Comparison of ENCODE assay signal across 8 cellular contexts in the genomic region with DNA sequence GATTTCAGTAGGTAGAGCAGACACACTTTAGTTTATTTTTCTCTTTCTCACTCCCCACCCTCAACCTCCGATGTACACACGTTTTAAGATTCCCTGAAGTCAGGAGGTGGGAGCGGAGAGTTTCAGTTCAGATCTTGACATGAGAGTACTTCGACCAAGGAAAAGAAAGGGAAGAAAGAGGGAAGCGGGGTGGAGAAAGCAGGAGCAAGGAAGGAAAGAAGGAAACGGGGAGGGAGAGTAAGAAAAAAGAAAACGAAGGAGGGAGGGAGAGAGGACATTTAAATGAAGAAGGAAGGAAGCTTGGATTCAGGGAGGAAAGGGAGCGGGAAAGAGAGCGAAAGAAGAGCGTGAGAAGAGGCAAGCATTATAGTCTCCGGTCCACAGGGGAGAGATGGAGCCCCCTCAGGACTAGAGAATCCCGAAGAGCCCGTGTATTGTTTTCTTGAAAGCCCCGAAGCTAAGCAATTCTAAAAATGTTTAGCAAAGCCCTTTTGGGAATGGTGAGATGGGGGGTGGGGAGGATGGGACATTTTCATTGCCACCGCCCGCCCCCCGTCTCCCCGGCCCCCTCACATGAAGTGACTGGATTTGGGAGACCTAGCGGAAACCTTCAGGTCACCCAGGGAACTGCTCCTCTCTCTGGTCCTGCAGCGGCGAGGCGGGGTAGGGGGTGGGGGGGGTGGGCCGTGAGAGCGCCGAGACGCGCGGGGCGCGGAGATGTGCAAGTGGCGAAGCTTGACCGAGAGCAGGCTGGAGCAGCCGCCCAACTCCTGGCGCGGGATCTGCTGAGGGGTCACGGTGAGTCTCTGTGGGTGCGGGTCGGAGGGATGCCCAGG. TPM values are rescaled to one million over a fixed set of nuclear protein-coding genes. Genes with fewer than 3 reads are reported as not detected.
DNase-seq lines count a peak whose midpoint lies in the region; ATAC-seq and TF ChIP-seq lines count a peak whose summit lies in the region.

No MANE protein-coding gene starts in this region.

- H3K4me1 Mint-ChIP-seq in glutamatergic neuron (ENCODE audit: low read depth, unreplicated experiment) = peaks cover 4% of the 10 kb centered on the region

- H3K9me3 Mint-ChIP-seq in glutamatergic neuron (ENCODE audit: unreplicated experiment) = no peaks in the 10 kb centered on the region

- peak overlapping the region; percentile 93 for H2AFZ ChIP-seq in SK-N-SH (ENCODE audit: low read depth)

- no peaks in the 10 kb centered on the region for H3K9me2 ChIP-seq in SK-N-SH

- TF ChIP-seq CTCF in SK-N-SH (IDR thresholded peaks at IDR 0.05) = no peak; the same call in 1 of the 2 replicates
- TF ChIP-seq CTCF in glutamatergic neuron (IDR thresholded peaks at IDR 0.05; ENCODE audit: partially characterized antibody, unreplicated experiment) = no peak

- no peaks in the 10 kb centered on the region for H3F3A ChIP-seq in SK-N-SH (replicated peaks; ENCODE audit: insufficient read depth)

- POLR2A ChIA-PET in SK-N-SH (lab: Yijun Ruan, JAX) = no interaction called here

- H3K4me2 ChIP-seq in SK-N-SH = peak overlapping the region; percentile 96

- H3K4me1 ChIP-seq in SK-N-SH (ENCODE audit: control insufficient read depth in 1 of 2, insufficient read depth in 2 of 2, low read depth in 1 of 2, low read length in 1 of 2) = peaks cover 0 to 3% of the 10 kb centered on the region in 2 experiments; a peak in 1 of 4 replicates

- peak overlapping the region; percentile 73 to 88 for H3K4me3 ChIP-seq in SK-N-SH (ENCODE audit: low read depth in 2 of 2, low read length in 1 of 2)

- H3K36me3 ChIP-seq in SK-N-SH (replicated peaks in 1 of 2; ENCODE audit: control insufficient read depth in 1 of 2, insufficient read depth in 2 of 2, low read length in 1 of 2) = peaks cover 0 to 3% of the 10 kb centered on the region in 2 experiments

- peak overlapping the region; percentile 58 to 83; a peak in 2 of 4 replicates for H3K27ac ChIP-seq in SK-N-SH (ENCODE audit: low read depth in 2 of 2, low read length in 1 of 2)

- no peaks in the 10 kb centered on the region for H4K20me1 ChIP-seq in SK-N-SH (ENCODE audit: insufficient read depth)

- 4% methylated on average over 19 of the region's 38 CpGs for WGBS in SK-N-SH (ENCODE audit: low lambda C conversion rate)

- no peaks in the 10 kb centered on the region for H3K79me2 ChIP-seq in SK-N-SH (ENCODE audit: insufficient read depth)

- peak overlapping the region; percentile 75 for H3K9ac ChIP-seq in SK-N-SH

- no peak for TF ChIP-seq RAD21 in SK-N-SH (IDR thresholded peaks at IDR 0.05; ENCODE audit: low read length)

- H3K36me3 Mint-ChIP-seq in glutamatergic neuron (ENCODE audit: unreplicated experiment) = no peaks in the 10 kb centered on the region

- no peak overlapping the region for H3K27ac Mint-ChIP-seq in glutamatergic neuron (ENCODE audit: unreplicated experiment)

- peak; percentile 82 for DNase-seq in ELR (ENCODE audit: low read depth)
- DNase-seq in SK-N-SH = peak; percentile 64
- DNase-seq in glutamatergic neuron = no peak
- DNase-seq in retina = peak; percentile 58
- no peak for DNase-seq in HK-2 (ENCODE audit: unreplicated experiment)

- no peaks in the 10 kb centered on the region for H3K27me3 ChIP-seq in SK-N-SH (ENCODE audit: insufficient read depth)

- ATAC-seq in GM18873 (IDR thresholded peaks at IDR 0.05; ENCODE audit: low FRiP score, unreplicated experiment) = no peak
- no peak for ATAC-seq in HG02759 (IDR thresholded peaks at IDR 0.05; ENCODE audit: unreplicated experiment)
- no peak for ATAC-seq in activated CD4-positive, CD25-positive, alpha-beta regulatory T cell treated with anti-CD3 and anti-CD28 coated beads, Interleukin-2, amount 50 U/mL, for 24 hours

- H3K4me3 Mint-ChIP-seq in glutamatergic neuron (ENCODE audit: unreplicated experiment) = peak overlapping the region; percentile 88

- no peaks in the 10 kb centered on the region for H3K27me3 Mint-ChIP-seq in glutamatergic neuron (ENCODE audit: unreplicated experiment)

- no peaks in the 10 kb centered on the region for H3K9me3 ChIP-seq in SK-N-SH

- TF ChIP-seq EP300 in SK-N-SH (IDR thresholded peaks at IDR 0.05; ENCODE audit: borderline replicate concordance in 1 of 2, low read depth in 1 of 2, low read length in 1 of 2) = no peak

- CTCF ChIA-PET in SK-N-SH (lab: Yijun Ruan, JAX) = interaction anchor here (1.2 kb wide), 1 partner anchor 13 kb away, joined by 3 read pairs; no protein-coding TSS in a partner anchor

TF ChIP-seq in SK-N-SH, 30 proteins besides CTCF, POLR2A, EP300 and RAD21:
- TF ChIP-seq, protein P1, sequence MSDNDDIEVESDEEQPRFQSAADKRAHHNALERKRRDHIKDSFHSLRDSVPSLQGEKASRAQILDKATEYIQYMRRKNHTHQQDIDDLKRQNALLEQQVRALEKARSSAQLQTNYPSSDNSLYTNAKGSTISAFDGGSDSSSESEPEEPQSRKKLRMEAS (IDR thresholded peaks at IDR 0.05; ENCODE audit: low read depth) = no peak
- TF ChIP-seq RXRA (IDR thresholded peaks at IDR 0.05; ENCODE audit: borderline replicate concordance, low read depth) = no peak
- no peak for TF ChIP-seq FOXM1 (IDR thresholded peaks at IDR 0.05; ENCODE audit: low read depth)
- TF ChIP-seq, protein P2, sequence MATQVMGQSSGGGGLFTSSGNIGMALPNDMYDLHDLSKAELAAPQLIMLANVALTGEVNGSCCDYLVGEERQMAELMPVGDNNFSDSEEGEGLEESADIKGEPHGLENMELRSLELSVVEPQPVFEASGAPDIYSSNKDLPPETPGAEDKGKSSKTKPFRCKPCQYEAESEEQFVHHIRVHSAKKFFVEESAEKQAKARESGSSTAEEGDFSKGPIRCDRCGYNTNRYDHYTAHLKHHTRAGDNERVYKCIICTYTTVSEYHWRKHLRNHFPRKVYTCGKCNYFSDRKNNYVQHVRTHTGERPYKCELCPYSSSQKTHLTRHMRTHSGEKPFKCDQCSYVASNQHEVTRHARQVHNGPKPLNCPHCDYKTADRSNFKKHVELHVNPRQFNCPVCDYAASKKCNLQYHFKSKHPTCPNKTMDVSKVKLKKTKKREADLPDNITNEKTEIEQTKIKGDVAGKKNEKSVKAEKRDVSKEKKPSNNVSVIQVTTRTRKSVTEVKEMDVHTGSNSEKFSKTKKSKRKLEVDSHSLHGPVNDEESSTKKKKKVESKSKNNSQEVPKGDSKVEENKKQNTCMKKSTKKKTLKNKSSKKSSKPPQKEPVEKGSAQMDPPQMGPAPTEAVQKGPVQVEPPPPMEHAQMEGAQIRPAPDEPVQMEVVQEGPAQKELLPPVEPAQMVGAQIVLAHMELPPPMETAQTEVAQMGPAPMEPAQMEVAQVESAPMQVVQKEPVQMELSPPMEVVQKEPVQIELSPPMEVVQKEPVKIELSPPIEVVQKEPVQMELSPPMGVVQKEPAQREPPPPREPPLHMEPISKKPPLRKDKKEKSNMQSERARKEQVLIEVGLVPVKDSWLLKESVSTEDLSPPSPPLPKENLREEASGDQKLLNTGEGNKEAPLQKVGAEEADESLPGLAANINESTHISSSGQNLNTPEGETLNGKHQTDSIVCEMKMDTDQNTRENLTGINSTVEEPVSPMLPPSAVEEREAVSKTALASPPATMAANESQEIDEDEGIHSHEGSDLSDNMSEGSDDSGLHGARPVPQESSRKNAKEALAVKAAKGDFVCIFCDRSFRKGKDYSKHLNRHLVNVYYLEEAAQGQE (IDR thresholded peaks at IDR 0.05; ENCODE audit: low read depth, low read length) = no peak
- TF ChIP-seq GABPA (IDR thresholded peaks at IDR 0.05; ENCODE audit: low read depth) = no peak

RNA-seq across cellular contexts. Expression of a gene that starts 0.9 kb away (rescaled TPM):
- polyA plus RNA-seq in SK-N-SH (2012; rRNA removed) = 167 and 286 TPM in 2 replicates
- polyA plus RNA-seq in SK-N-SH (2012; cell fraction: cytosol; rRNA removed) = 264 and 284 TPM in 2 replicates
- polyA plus RNA-seq in SK-N-SH (2012; cell fraction: nucleus; rRNA removed) = 123 and 209 TPM in 2 replicates
- 6.6 TPM for total RNA-seq in glutamatergic neuron (ENCODE audit: unreplicated experiment)

Comparison
In these comparisons a context has a peak if more than half of its experiments do, and no peak if none do; other contexts are left out.
1. DNase-seq: peak in ELR (single experiment), SK-N-SH (single experiment) and retina (single experiment); none in glutamatergic neuron (single experiment) and HK-2 (single experiment).